ENCODE assay signal across 8 cellular contexts in the genomic region with DNA sequence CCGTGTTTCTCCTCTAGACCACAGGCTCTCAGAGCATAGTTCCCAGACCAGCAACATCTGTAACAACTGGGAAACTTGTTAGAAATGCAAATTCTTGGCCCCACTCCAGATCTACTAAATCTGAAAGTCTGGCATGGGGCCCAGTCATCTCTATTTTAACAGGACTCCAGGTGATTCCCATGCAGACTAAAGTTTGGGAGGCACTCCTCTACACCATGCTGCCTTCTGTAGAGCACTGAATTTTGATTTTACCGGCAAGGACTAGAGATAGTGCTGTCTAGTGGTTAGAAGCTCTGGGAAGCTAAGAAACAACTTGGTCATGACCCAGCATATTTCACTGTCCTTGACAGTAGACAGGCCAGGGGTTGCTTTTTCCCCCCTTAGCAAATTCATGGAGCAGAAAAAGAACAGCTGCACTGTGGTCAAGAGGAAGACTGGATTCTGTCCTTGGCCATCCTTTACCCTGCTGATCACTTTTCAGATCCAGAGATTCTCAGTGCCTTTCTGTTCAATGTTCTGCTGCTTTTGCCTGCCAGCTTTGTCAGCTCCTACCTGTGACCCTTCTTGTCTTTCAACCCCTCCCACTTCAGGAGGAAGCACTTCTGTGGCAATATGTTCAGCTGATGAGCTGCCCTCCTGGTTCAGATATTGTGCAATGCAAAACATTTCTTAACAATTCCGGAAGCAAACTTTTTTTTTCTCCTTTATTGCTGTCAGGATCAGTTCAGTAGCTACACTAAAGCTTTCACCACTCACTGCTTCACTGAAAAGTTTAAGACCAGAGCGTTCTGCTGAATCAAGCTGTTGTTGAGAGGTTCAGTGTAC.
A peak's percentile ranks its signal among the peaks of the same experiment; 100 is the strongest.
DNase-seq lines count a peak whose midpoint lies in the region; ATAC-seq and TF ChIP-seq lines count a peak whose summit lies in the region.

No MANE protein-coding gene starts in this region.

- TF ChIP-seq CTCF in DND-41 (IDR thresholded peaks at IDR 0.05; ENCODE audit: borderline replicate concordance, extremely low read depth, low read length, poor library complexity, severe bottlenecking) (no peak), chondrocyte (IDR thresholded peaks at IDR 0.05) (no peak), nephron progenitor cell (IDR thresholded peaks at IDR 0.05) (no peak), glutamatergic neuron (IDR thresholded peaks at IDR 0.05; ENCODE audit: partially characterized antibody, unreplicated experiment) (no peak)

- H3K27me3 Mint-ChIP-seq in chondrocyte (ENCODE audit: low read depth) (no peaks in the 10 kb centered on the region), nephron progenitor cell (ENCODE audit: low read depth, poor library complexity) (no peaks in the 10 kb centered on the region), glutamatergic neuron (ENCODE audit: unreplicated experiment) (no peaks in the 10 kb centered on the region)

- H3K27ac ChIP-seq in DND-41 (ENCODE audit: low read length) = peak overlapping the region; percentile 56

- no peak overlapping the region for H3K4me3 ChIP-seq in DND-41 (ENCODE audit: low read depth in 1 of 2, low read length in 2 of 2)

- H3K27ac Mint-ChIP-seq in chondrocyte (ENCODE audit: unreplicated experiment) = peak overlapping the region; percentile 49
- H3K27ac Mint-ChIP-seq in nephron progenitor cell = peak overlapping the region; percentile 37
- no peak overlapping the region for H3K27ac Mint-ChIP-seq in glutamatergic neuron (ENCODE audit: unreplicated experiment)

- H3K4me1 Mint-ChIP-seq in chondrocyte (ENCODE audit: low read depth) = peaks cover 36% of the 10 kb centered on the region
- H3K4me1 Mint-ChIP-seq in nephron progenitor cell = peaks cover 48% of the 10 kb centered on the region
- H3K4me1 Mint-ChIP-seq in glutamatergic neuron (ENCODE audit: low read depth, unreplicated experiment) = no peaks in the 10 kb centered on the region

- no peaks in the 10 kb centered on the region for H3K27me3 ChIP-seq in DND-41 (ENCODE audit: insufficient read depth, low read length, poor library complexity)

- peaks cover 42% of the 10 kb centered on the region for H3K4me1 ChIP-seq in DND-41 (ENCODE audit: insufficient read depth, low read length)

- no peak overlapping the region for H3K4me2 ChIP-seq in DND-41 (ENCODE audit: insufficient read depth, low read length)

- H3K9ac ChIP-seq in DND-41 (ENCODE audit: low read depth, low read length) = no peak overlapping the region

- peaks cover 5% of the 10 kb centered on the region for H3K9me3 ChIP-seq in DND-41 (ENCODE audit: insufficient read depth, low read length, severe bottlenecking)

- no peaks in the 10 kb centered on the region for H3K36me3 ChIP-seq in DND-41 (ENCODE audit: insufficient read depth, low read length)

- H4K20me1 ChIP-seq in DND-41 (ENCODE audit: insufficient read depth, low read length) = no peaks in the 10 kb centered on the region

- H3K9me3 Mint-ChIP-seq in chondrocyte (ENCODE audit: low read depth) (peaks cover 9% of the 10 kb centered on the region), nephron progenitor cell (peaks cover 30% of the 10 kb centered on the region), glutamatergic neuron (ENCODE audit: unreplicated experiment) (no peaks in the 10 kb centered on the region)

- no peaks in the 10 kb centered on the region for H3K79me2 ChIP-seq in DND-41 (ENCODE audit: insufficient read depth, low read length)

- H2AFZ ChIP-seq in DND-41 (ENCODE audit: low read depth, low read length) = no peak overlapping the region

- peak; percentile 47 for DNase-seq in DND-41
- DNase-seq in NCI-H2196 (lab: John Stamatoyannopoulos, UW; ENCODE audit: unreplicated experiment) = peak; percentile 12
- DNase-seq in chondrocyte (ENCODE audit: low spot score) = no peak
- DNase-seq in nephron progenitor cell = no peak
- DNase-seq in T-helper 9 cell = no peak
- DNase-seq in NCI-H748 treated with DMSO at 0.1 percent for 48 hours (lab: John Stamatoyannopoulos, UW) = no peak
- DNase-seq in glutamatergic neuron = no peak

- H3K36me3 Mint-ChIP-seq in chondrocyte (ENCODE audit: low read depth) = peaks cover 1% of the 10 kb centered on the region
- peaks cover 24% of the 10 kb centered on the region for H3K36me3 Mint-ChIP-seq in nephron progenitor cell (ENCODE audit: low read depth)
- no peaks in the 10 kb centered on the region for H3K36me3 Mint-ChIP-seq in glutamatergic neuron (ENCODE audit: unreplicated experiment)

- ATAC-seq in DND-41 (ENCODE audit: insufficient read depth, low read depth) (no peak), GM21717 (IDR thresholded peaks at IDR 0.05; ENCODE audit: unreplicated experiment) (peak; percentile 49)

- H3K4me3 Mint-ChIP-seq in chondrocyte (ENCODE audit: unreplicated experiment) (no peak overlapping the region), nephron progenitor cell (no peak overlapping the region), glutamatergic neuron (ENCODE audit: unreplicated experiment) (no peak overlapping the region)

Comparison
In these comparisons a context has a peak if more than half of its experiments do, and no peak if none do; other contexts are left out.
1. DNase-seq: peak in DND-41 (single experiment) and NCI-H2196 (single experiment); none in chondrocyte (single experiment), nephron progenitor cell (single experiment), T-helper 9 cell (single experiment), NCI-H748 treated with DMSO at 0.1 percent for 48 hours (single experiment) and glutamatergic neuron (single experiment).